Comparison of ENCODE assay signal across 7 cellular contexts in the genomic region with DNA sequence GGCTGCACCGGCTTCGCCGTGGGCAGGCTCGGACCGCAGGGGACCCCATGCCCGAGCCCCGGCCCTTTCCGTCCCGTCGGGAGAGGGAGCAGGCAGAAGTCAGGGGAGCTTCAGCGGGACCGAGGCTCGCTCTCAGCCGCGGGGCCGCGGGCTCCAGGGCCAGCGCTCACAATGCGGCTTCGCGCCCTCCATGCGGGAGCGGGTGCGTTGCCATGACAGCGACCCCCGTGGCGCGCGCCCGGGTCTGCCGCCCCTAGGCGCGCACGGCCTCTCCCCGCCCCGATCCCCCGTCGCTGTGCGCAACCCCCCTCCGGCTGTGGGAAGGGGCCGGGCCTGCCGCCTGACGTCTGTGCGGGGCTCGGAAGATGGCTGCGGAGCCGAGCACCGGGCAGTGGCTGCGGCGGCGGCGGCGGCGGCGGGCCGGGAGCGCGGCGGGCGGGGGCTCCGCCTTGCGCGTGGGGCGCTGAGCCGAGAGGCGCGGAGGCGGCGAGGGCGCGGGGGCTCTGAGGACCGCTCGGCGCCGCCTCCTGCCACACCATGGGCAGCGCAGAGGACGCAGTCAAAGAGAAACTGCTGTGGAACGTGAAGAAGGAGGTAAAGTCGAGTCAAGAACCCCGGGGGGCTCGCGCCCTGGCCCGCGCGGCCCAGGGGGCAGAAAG. TPM values are rescaled to one million over a fixed set of nuclear protein-coding genes. Genes with fewer than 3 reads are reported as not detected.
DNase-seq lines count a peak whose midpoint lies in the region; ATAC-seq and TF ChIP-seq lines count a peak whose summit lies in the region.

Gene SGSM2 (plus strand): TSS at position 350 of the 659 bp plus-strand sequence. CDS start 188 bp downstream, at position 538.

- peak within 1 kb of the TSS; percentile 90 for H3K4me2 ChIP-seq in trophoblast cell (ENCODE audit: low read length)

- H2AK5ac ChIP-seq in trophoblast cell (ENCODE audit: low read length) = peak within 1 kb of the TSS; percentile 24

- H3K23ac ChIP-seq in trophoblast cell (ENCODE audit: low read length) = no peak within 1 kb of the TSS

- peak within 1 kb of the TSS; percentile 68 for H4K8ac ChIP-seq in trophoblast cell (ENCODE audit: low read depth, low read length)

- peak within 1 kb of the TSS; percentile 67 for H4K12ac ChIP-seq in trophoblast cell (ENCODE audit: low read depth, low read length)

- peak within 1 kb of the TSS; percentile 89 for H3K9ac ChIP-seq in trophoblast cell (ENCODE audit: low read length)

- ATAC-seq in GM18511 (IDR thresholded peaks at IDR 0.05; ENCODE audit: unreplicated experiment) (peak; percentile 56), upper lobe of left lung (ENCODE audit: low FRiP score in 2 of 2) (peak; percentile 73 to 84)
- peak; percentile 43 for ATAC-seq in activated naive CD8-positive, alpha-beta T cell treated with anti-CD3 and anti-CD28 coated beads, Interleukin-2, amount 50 U/mL, for 24 hours

- TF ChIP-seq CTCF in cardiac muscle cell (IDR thresholded peaks at IDR 0.05; ENCODE audit: low read depth, low read length) (no peak), upper lobe of left lung (IDR thresholded peaks at IDR 0.05) (no peak)

- H4K91ac ChIP-seq in trophoblast cell (ENCODE audit: low read depth, low read length) = peak within 1 kb of the TSS; percentile 89

- H3K9me3 ChIP-seq in cardiac muscle cell (ENCODE audit: low read depth) (no peaks in the 10 kb centered on the region), trophoblast cell (ENCODE audit: insufficient read depth, low read depth, low read length) (no peaks in the 10 kb centered on the region), upper lobe of left lung (no peaks in the 10 kb centered on the region)

- H3K36me3 Mint-ChIP-seq in activated naive CD8-positive, alpha-beta T cell treated with anti-CD3 and anti-CD28 coated beads, Interleukin-2, amount 50 U/mL, for 24 hours (ENCODE audit: low read depth) = peaks cover 4% of the 10 kb centered on the region

- WGBS in trophoblast cell (ENCODE audit: extremely low coverage, insufficient coverage, insufficient read length) = no CpG with 5 or more reads among the region's 85 CpGs
- 0 to 1% methylated on average over 4 to 33 of the region's 85 CpGs for WGBS in upper lobe of left lung, 2 donors

- peak within 1 kb of the TSS; percentile 87 for H2AFZ ChIP-seq in trophoblast cell (ENCODE audit: insufficient read depth, low read length, poor library complexity)

- H3K27me3 ChIP-seq in cardiac muscle cell (no peaks in the 10 kb centered on the region), trophoblast cell (ENCODE audit: insufficient read depth, low read length) (no peaks in the 10 kb centered on the region), upper lobe of left lung (no peaks in the 10 kb centered on the region)

- DNase-seq in HuH-7.5 (ENCODE audit: low spot score) = peak; percentile 69
- DNase-seq in T follicular helper cell (ENCODE audit: low read depth) = peak; percentile 71
- DNase-seq in activated naive CD8-positive, alpha-beta T cell treated with anti-CD3 and anti-CD28 coated beads, Interleukin-2, amount 50 U/mL, for 24 hours = peak; percentile 73
- DNase-seq in cardiac muscle cell (ENCODE audit: low read depth in 1 of 2, low spot score in 1 of 2) = peak; percentile 63 to 85
- DNase-seq in trophoblast cell = peak in 1 of 2 donors; percentile 47
- DNase-seq in upper lobe of left lung = peak; percentile 65 to 94

- H3K36me3 ChIP-seq in cardiac muscle cell (peaks cover 23% of the 10 kb centered on the region), trophoblast cell (ENCODE audit: control insufficient read depth in 1 of 2, insufficient read depth in 2 of 2, low read length in 2 of 2) (peaks cover 5 to 21% of the 10 kb centered on the region in 2 experiments), upper lobe of left lung (peaks cover 0 to 42% (median 23%) of the 10 kb centered on the region in 4 donors)

- H3K4ac ChIP-seq in trophoblast cell (ENCODE audit: low read depth, low read length) = peak within 1 kb of the TSS; percentile 3

- H3K4me1 ChIP-seq in cardiac muscle cell (ENCODE audit: low read depth) (peaks cover 4% of the 10 kb centered on the region), trophoblast cell (ENCODE audit: control insufficient read depth in 1 of 2, insufficient read depth in 2 of 2, low read length in 2 of 2) (peaks cover 3 to 4% of the 10 kb centered on the region in 2 experiments), upper lobe of left lung (peaks cover 12 to 25% (median 16%) of the 10 kb centered on the region in 4 donors)

- peak within 1 kb of the TSS; percentile 69 for H3K18ac ChIP-seq in trophoblast cell (ENCODE audit: low read length)

- H3K4me3 ChIP-seq in cardiac muscle cell = peak within 1 kb of the TSS; percentile 100
- peak within 1 kb of the TSS; percentile 97 for H3K4me3 ChIP-seq in trophoblast cell (ENCODE audit: low read depth, low read length)
- peak within 1 kb of the TSS; percentile 95 to 100 (median 98) for H3K4me3 ChIP-seq in upper lobe of left lung

- peak within 1 kb of the TSS; percentile 46 for H2BK5ac ChIP-seq in trophoblast cell (ENCODE audit: low read depth, low read length, poor library complexity)

- H3K27me3 Mint-ChIP-seq in activated naive CD8-positive, alpha-beta T cell treated with anti-CD3 and anti-CD28 coated beads, Interleukin-2, amount 50 U/mL, for 24 hours = no peaks in the 10 kb centered on the region

- H2BK12ac ChIP-seq in trophoblast cell (ENCODE audit: low read length) = no peak within 1 kb of the TSS

- H3K79me1 ChIP-seq in trophoblast cell (ENCODE audit: low read length) = peaks cover 16% of the 10 kb centered on the region

- TF ChIP-seq EP300 in upper lobe of left lung (IDR thresholded peaks at IDR 0.05) = no peak

- peak within 1 kb of the TSS; percentile 99 for H3K27ac Mint-ChIP-seq in activated naive CD8-positive, alpha-beta T cell treated with anti-CD3 and anti-CD28 coated beads, Interleukin-2, amount 50 U/mL, for 24 hours

- peak within 1 kb of the TSS; percentile 82 for H3K14ac ChIP-seq in trophoblast cell (ENCODE audit: low read length)

- peaks cover 18% of the 10 kb centered on the region for H3K79me2 ChIP-seq in trophoblast cell (ENCODE audit: control insufficient read depth, insufficient read depth, low read length, poor library complexity)

- H3K4me3 Mint-ChIP-seq in activated naive CD8-positive, alpha-beta T cell treated with anti-CD3 and anti-CD28 coated beads, Interleukin-2, amount 50 U/mL, for 24 hours = peak within 1 kb of the TSS; percentile 79

- H2BK120ac ChIP-seq in trophoblast cell (ENCODE audit: insufficient read depth, low read length, poor library complexity) = peak within 1 kb of the TSS; percentile 74

- TF ChIP-seq POLR2A in upper lobe of left lung (IDR thresholded peaks at IDR 0.05) = no peak

- peak within 1 kb of the TSS; percentile 77 for H3K27ac ChIP-seq in cardiac muscle cell
- peak within 1 kb of the TSS; percentile 60 for H3K27ac ChIP-seq in trophoblast cell (ENCODE audit: low read depth, low read length)
- peak within 1 kb of the TSS; percentile 77 to 88 (median 86) for H3K27ac ChIP-seq in upper lobe of left lung

- H3K4me1 Mint-ChIP-seq in activated naive CD8-positive, alpha-beta T cell treated with anti-CD3 and anti-CD28 coated beads, Interleukin-2, amount 50 U/mL, for 24 hours = peaks cover 15% of the 10 kb centered on the region

- H3K9me3 Mint-ChIP-seq in activated naive CD8-positive, alpha-beta T cell treated with anti-CD3 and anti-CD28 coated beads, Interleukin-2, amount 50 U/mL, for 24 hours = no peaks in the 10 kb centered on the region

RNA-seq across cellular contexts. Expression of gene SGSM2, which starts in this region (rescaled TPM):
- total RNA-seq in cardiac muscle cell = 93.3 and 106 TPM in 2 replicates
- 99.3 and 107 TPM in 2 replicates for polyA plus RNA-seq in cardiac muscle cell
- 44.8 and 47.2 TPM in 2 replicates for polyA plus RNA-seq in trophoblast cell (2013)
- total RNA-seq in upper lobe of left lung = 100 to 1,000 TPM in 2 of 6 donors, 10 to 100 TPM in 4; 53.1 to 313 (median 60.1) TPM
